23 cellular contexts compared by ENCODE assay signal in the genomic region with DNA sequence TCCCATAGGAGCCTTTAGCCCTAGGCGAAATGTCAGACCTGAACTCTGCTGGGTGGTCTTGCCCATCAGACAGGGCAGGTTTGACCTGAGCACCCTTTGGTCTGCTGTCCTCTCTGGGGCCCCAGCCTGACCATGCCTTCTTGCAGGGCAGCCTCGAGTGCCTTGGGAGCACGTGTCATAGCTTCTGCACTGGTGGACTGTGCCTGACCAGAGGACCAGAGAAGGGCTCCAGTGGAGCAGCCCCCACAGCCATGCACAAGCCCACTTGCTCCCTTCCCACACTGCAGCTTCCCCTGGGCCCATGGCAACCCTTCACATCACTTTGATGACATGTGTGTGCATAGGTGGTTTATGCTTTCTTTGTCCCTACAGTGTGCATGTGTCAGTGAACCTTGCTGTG.
DNase-seq lines count a peak whose midpoint lies in the region; ATAC-seq and TF ChIP-seq lines count a peak whose summit lies in the region.
"Had no signal": no experiment of that assay in that cellular context is flagged by ENCODE, and none has a peak within 500 bp of the region (broad histone marks: within the 10 kb centered on the region; RNA-seq: fewer than 3 reads in every experiment).

No MANE protein-coding gene starts in this region.

- H3K36me3 Mint-ChIP-seq in CD8-positive, alpha-beta T cell = no peaks in the 10 kb centered on the region
- H3K36me3 Mint-ChIP-seq: CD8-positive, alpha-beta memory T cell had no signal

- H4K20me1 ChIP-seq in Karpas-422 (ENCODE audit: insufficient read depth, low read depth, low read length) = no peaks in the 10 kb centered on the region

- DNase-seq in Karpas-422 (no peak), mesenteric fat pad (ENCODE audit: low spot score) (peak; percentile 79), T-helper 2 cell (no peak)
- no peak for DNase-seq in CD8-positive, alpha-beta T cell
- DNase-seq: AML-193; CD4-positive, alpha-beta T cell; CD8-positive, alpha-beta memory T cell; COR-L47; DMS 273 treated with DMSO at 0.1 percent for 48 hours; DMS153; DMS53; DMS79; DND-41; EL; GDM1 had no signal

- TF ChIP-seq POLR2A in gastroesophageal sphincter (IDR thresholded peaks at IDR 0.05) = no peak

- no peak overlapping the region for H3K4me3 Mint-ChIP-seq in CD8-positive, alpha-beta T cell
- H3K4me3 Mint-ChIP-seq: B cell; CD4-positive, alpha-beta T cell; CD8-positive, alpha-beta memory T cell had no signal

- no peak for TF ChIP-seq CTCF in gastroesophageal sphincter (IDR thresholded peaks at IDR 0.05)
- no peak for TF ChIP-seq CTCF in CD8-positive, alpha-beta T cell (IDR thresholded peaks at IDR 0.05)

- intact Hi-C loops in CD8-positive, alpha-beta T cell (cut with DNase I, micrococcal nuclease) = no loop called here

- no peak overlapping the region for H3K4me2 ChIP-seq in Karpas-422 (ENCODE audit: low read depth, low read length, poor library complexity, severe bottlenecking)
- H3K4me2 ChIP-seq: A549; BLaER1 treated with 17β-estradiol and CSF1 and Interleukin-3, amounts not matched to agents 10 nM and 100 nM had no signal

- H3K27ac ChIP-seq in Karpas-422 (ENCODE audit: low read length) (no peak overlapping the region), gastroesophageal sphincter (no peak overlapping the region)
- no peak overlapping the region for H3K27ac ChIP-seq in CD8-positive, alpha-beta T cell (ENCODE audit: low read depth, low read length)
- H3K27ac ChIP-seq: 22Rv1; A549; BLaER1 treated with 17β-estradiol and CSF1 and Interleukin-3, amounts not matched to agents 10 nM and 100 nM; C4-2B had no signal

- no peak overlapping the region for H3K4me3 ChIP-seq in Karpas-422 (ENCODE audit: low read length)
- H3K4me3 ChIP-seq in gastroesophageal sphincter = no peak overlapping the region
- no peak overlapping the region for H3K4me3 ChIP-seq in CD8-positive, alpha-beta T cell (ENCODE audit: low read depth, low read length)
- H3K4me3 ChIP-seq: A549; BLaER1 treated with 17β-estradiol and CSF1 and Interleukin-3, amounts not matched to agents 10 nM and 100 nM; GM12878 had no signal

- 20% methylated on average over 1 of the region's 3 CpGs; no CpG with 5 or more reads in 1 of the 2 donors for WGBS in gastroesophageal sphincter (ENCODE audit: low coverage in 1 of 2), 2 donors

- H3K27me3 ChIP-seq in Karpas-422 (ENCODE audit: low read length) = no peaks in the 10 kb centered on the region
- H3K27me3 ChIP-seq in gastroesophageal sphincter = no peaks in the 10 kb centered on the region
- no peaks in the 10 kb centered on the region for H3K27me3 ChIP-seq in CD8-positive, alpha-beta T cell (ENCODE audit: insufficient read depth, low read length)

- no peaks in the 10 kb centered on the region for H3K79me2 ChIP-seq in Karpas-422 (ENCODE audit: low read length)

- peaks cover 5% of the 10 kb centered on the region for H3K9me3 ChIP-seq in Karpas-422 (ENCODE audit: low read length)
- no peaks in the 10 kb centered on the region for H3K9me3 ChIP-seq in gastroesophageal sphincter
- H3K9me3 ChIP-seq in CD8-positive, alpha-beta T cell (ENCODE audit: low read length) = no peaks in the 10 kb centered on the region
- H3K9me3 ChIP-seq: A549 had no signal

- POLR2A ChIA-PET in CD8-positive, alpha-beta T cell (lab: Charles Lee) = no interaction called here

- ATAC-seq in gastroesophageal sphincter = peak; percentile 25
- no peak for ATAC-seq in CD8-positive, alpha-beta T cell
- no peak for ATAC-seq in GM21515 (IDR thresholded peaks at IDR 0.05; ENCODE audit: unreplicated experiment)
- ATAC-seq: A549, GM12878 had no signal

- H3K9me3 Mint-ChIP-seq in CD8-positive, alpha-beta T cell = no peaks in the 10 kb centered on the region
- H3K9me3 Mint-ChIP-seq: CD4-positive, alpha-beta T cell; CD8-positive, alpha-beta memory T cell had no signal

- no peaks in the 10 kb centered on the region for H3K9me2 ChIP-seq in Karpas-422 (replicated peaks; ENCODE audit: insufficient read depth, low read length)

- H3K27ac Mint-ChIP-seq in CD8-positive, alpha-beta T cell = no peak overlapping the region
- H3K27ac Mint-ChIP-seq: B cell; CD4-positive, alpha-beta T cell; CD8-positive, alpha-beta memory T cell had no signal

- no peak for TF ChIP-seq EP300 in gastroesophageal sphincter (IDR thresholded peaks at IDR 0.05)

- H3K36me3 ChIP-seq in Karpas-422 (ENCODE audit: insufficient read depth, low read length) (no peaks in the 10 kb centered on the region), gastroesophageal sphincter (no peaks in the 10 kb centered on the region)
- no peaks in the 10 kb centered on the region for H3K36me3 ChIP-seq in CD8-positive, alpha-beta T cell (ENCODE audit: insufficient read depth, low read length)
- H3K36me3 ChIP-seq: BLaER1 treated with 17β-estradiol and CSF1 and Interleukin-3, amounts not matched to agents 10 nM and 100 nM had no signal

- 0 out of 2 replicates have a peak overlapping the region, but pooled peaks have one; percentile 42 for H2AFZ ChIP-seq in Karpas-422 (ENCODE audit: low read length)

- H3K4me1 ChIP-seq in Karpas-422 (ENCODE audit: low read length) (no peaks in the 10 kb centered on the region), gastroesophageal sphincter (no peaks in the 10 kb centered on the region)
- no peaks in the 10 kb centered on the region for H3K4me1 ChIP-seq in CD8-positive, alpha-beta T cell (ENCODE audit: insufficient read depth, low read length)
- H3K4me1 ChIP-seq: A549; BLaER1 treated with 17β-estradiol and CSF1 and Interleukin-3, amounts not matched to agents 10 nM and 100 nM had no signal

- no peaks in the 10 kb centered on the region for H3K27me3 Mint-ChIP-seq in CD8-positive, alpha-beta T cell (ENCODE audit: low read depth)
- H3K27me3 Mint-ChIP-seq: B cell; CD4-positive, alpha-beta T cell; CD8-positive, alpha-beta memory T cell had no signal

- H3K9ac ChIP-seq in Karpas-422 (ENCODE audit: low read length) = no peak overlapping the region
- H3K9ac ChIP-seq: BLaER1 treated with 17β-estradiol and CSF1 and Interleukin-3, amounts not matched to agents 10 nM and 100 nM had no signal

- H3K4me1 Mint-ChIP-seq in CD8-positive, alpha-beta T cell (ENCODE audit: low read depth) = no peaks in the 10 kb centered on the region
- H3K4me1 Mint-ChIP-seq: B cell; CD8-positive, alpha-beta memory T cell had no signal

- CTCF ChIA-PET in CD8-positive, alpha-beta T cell (lab: Charles Lee) = no interaction called here
